In genomic region chrX:22795680-22796079, GRCh38 we compare ENCODE assay signal across 16 cellular contexts.
"Had no signal": no experiment of that assay in that cellular context is flagged by ENCODE, and none has a peak within 500 bp of the region (broad histone marks: within the 10 kb centered on the region; RNA-seq: fewer than 3 reads in every experiment).

No MANE protein-coding gene starts in this region.

- H3K4me3 ChIP-seq: gastrocnemius medialis, heart right ventricle, left lung, uterus had no signal

- H3K4me3 Mint-ChIP-seq: activated CD4-positive, alpha-beta T cell treated with anti-CD3 and anti-CD28 coated beads, Interleukin-2, amount 10 ng/mL, durations not matched to agents 7 days and 5 days; activated naive CD8-positive, alpha-beta T cell treated with anti-CD3 and anti-CD28 coated beads for 36 hours; activated T-helper 1 cell treated with anti-CD3 and anti-CD28 coated beads, Interleukin-12 subunit alpha, Interleukin-12 subunit beta, Interleukin-2, Interleukin-4 antibody, amounts not matched to agents 30 ng/mL and 10 ng/mL and 1 ng/mL, durations not matched to agents 14 hours and 24 hours and 36 hours; effector memory CD8-positive, alpha-beta T cell; memory B cell; naive thymus-derived CD8-positive, alpha-beta T cell; stimulated activated effector memory CD8-positive, alpha-beta T cell treated with anti-CD3 and anti-CD28 coated beads, Interleukin-12 subunit alpha, Interleukin-12 subunit beta, amount 100 ng/mL, for 72 hours had no signal

- H3K4me1 ChIP-seq: gastrocnemius medialis, heart right ventricle, left lung, uterus had no signal

- H3K36me3 Mint-ChIP-seq: activated naive CD8-positive, alpha-beta T cell treated with anti-CD3 and anti-CD28 coated beads for 36 hours; memory B cell; naive thymus-derived CD8-positive, alpha-beta T cell; stimulated activated effector memory CD8-positive, alpha-beta T cell treated with anti-CD3 and anti-CD28 coated beads, Interleukin-12 subunit alpha, Interleukin-12 subunit beta, amount 100 ng/mL, for 72 hours had no signal

- H3K27ac Mint-ChIP-seq: activated CD4-positive, alpha-beta T cell treated with anti-CD3 and anti-CD28 coated beads, Interleukin-2, amount 10 ng/mL, durations not matched to agents 7 days and 5 days; activated naive CD8-positive, alpha-beta T cell treated with anti-CD3 and anti-CD28 coated beads for 36 hours; activated T-helper 1 cell treated with anti-CD3 and anti-CD28 coated beads, Interleukin-12 subunit alpha, Interleukin-12 subunit beta, Interleukin-2, Interleukin-4 antibody, amounts not matched to agents 30 ng/mL and 10 ng/mL and 1 ng/mL, durations not matched to agents 14 hours and 24 hours and 36 hours; effector memory CD8-positive, alpha-beta T cell; memory B cell; naive thymus-derived CD8-positive, alpha-beta T cell; stimulated activated effector memory CD8-positive, alpha-beta T cell treated with anti-CD3 and anti-CD28 coated beads, Interleukin-12 subunit alpha, Interleukin-12 subunit beta, amount 100 ng/mL, for 72 hours had no signal

- H3K36me3 ChIP-seq: gastrocnemius medialis, heart right ventricle, left lung, uterus had no signal

- H3K27me3 ChIP-seq: gastrocnemius medialis, heart right ventricle, left lung, uterus had no signal

- ATAC-seq: effector memory CD8-positive, alpha-beta T cell; gastrocnemius medialis; heart right ventricle; left lung; naive thymus-derived CD8-positive, alpha-beta T cell; stimulated activated effector memory CD8-positive, alpha-beta T cell treated with anti-CD3 and anti-CD28 coated beads, Interleukin-12 subunit alpha, Interleukin-12 subunit beta, amount 100 ng/mL, for 72 hours had no signal

- H3K4me1 Mint-ChIP-seq: activated CD4-positive, alpha-beta T cell treated with anti-CD3 and anti-CD28 coated beads, Interleukin-2, amount 10 ng/mL, durations not matched to agents 7 days and 5 days; activated naive CD8-positive, alpha-beta T cell treated with anti-CD3 and anti-CD28 coated beads for 36 hours; memory B cell; stimulated activated effector memory CD8-positive, alpha-beta T cell treated with anti-CD3 and anti-CD28 coated beads, Interleukin-12 subunit alpha, Interleukin-12 subunit beta, amount 100 ng/mL, for 72 hours had no signal

- H3K9me3 Mint-ChIP-seq: activated CD4-positive, alpha-beta T cell treated with anti-CD3 and anti-CD28 coated beads, Interleukin-2, amount 10 ng/mL, durations not matched to agents 7 days and 5 days; activated naive CD8-positive, alpha-beta T cell treated with anti-CD3 and anti-CD28 coated beads for 36 hours; activated T-helper 1 cell treated with anti-CD3 and anti-CD28 coated beads, Interleukin-12 subunit alpha, Interleukin-12 subunit beta, Interleukin-2, Interleukin-4 antibody, amounts not matched to agents 30 ng/mL and 10 ng/mL and 1 ng/mL, durations not matched to agents 14 hours and 24 hours and 36 hours; memory B cell had no signal

- H3K27me3 Mint-ChIP-seq: activated CD4-positive, alpha-beta T cell treated with anti-CD3 and anti-CD28 coated beads, Interleukin-2, amount 10 ng/mL, durations not matched to agents 7 days and 5 days; activated naive CD8-positive, alpha-beta T cell treated with anti-CD3 and anti-CD28 coated beads for 36 hours; effector memory CD8-positive, alpha-beta T cell; memory B cell; naive thymus-derived CD8-positive, alpha-beta T cell had no signal

- DNase-seq: activated CD4-positive, alpha-beta T cell treated with anti-CD3 and anti-CD28 coated beads, Interleukin-2, amount 10 ng/mL, durations not matched to agents 7 days and 5 days; activated CD4-positive, CD25-positive, alpha-beta regulatory T cell; activated naive CD8-positive, alpha-beta T cell treated with anti-CD3 and anti-CD28 coated beads for 36 hours; anterior cingulate cortex; dermis blood vessel endothelial cell; effector memory CD8-positive, alpha-beta T cell; gastrocnemius medialis; heart right ventricle; left lung; naive thymus-derived CD8-positive, alpha-beta T cell; T-helper 2 cell; uterus had no signal

- H3K27ac ChIP-seq: epithelial cell of prostate, gastrocnemius medialis, heart right ventricle, left lung, uterus had no signal

- H3K9me3 ChIP-seq: gastrocnemius medialis, heart right ventricle, left lung, uterus had no signal
